In the genomic region with DNA sequence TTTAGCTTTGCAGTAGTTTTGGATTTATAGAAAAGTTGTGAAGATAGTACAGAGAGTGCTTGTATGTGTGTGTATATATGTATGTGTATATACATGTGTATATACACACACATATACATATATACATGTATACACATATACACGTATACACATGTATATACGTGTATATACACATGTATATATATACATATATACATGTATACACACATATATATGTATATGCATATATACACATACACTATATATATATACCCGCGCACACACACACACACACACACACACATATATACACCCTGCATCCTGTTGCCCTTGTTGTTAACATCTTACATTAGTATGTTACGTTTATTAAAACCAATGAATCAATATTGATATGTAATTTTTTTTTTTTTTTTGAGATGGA, we compare ENCODE assay signal across 28 cellular contexts. TPM values are rescaled to one million over a fixed set of nuclear protein-coding genes. Genes with fewer than 3 reads are reported as not detected.
DNase-seq lines count a peak whose midpoint lies in the region; ATAC-seq, FAIRE-seq and TF ChIP-seq lines count a peak whose summit lies in the region.
"Had no signal": no experiment of that assay in that cellular context is flagged by ENCODE, and none has a peak within 500 bp of the region (broad histone marks: within the 10 kb centered on the region; RNA-seq: fewer than 3 reads in every experiment).

No MANE protein-coding gene starts in this region.

- TF ChIP-seq POLR2A in HepG2 (IDR thresholded peaks at IDR 0.05; ENCODE audit: insufficient read depth in 1 of 2, low read depth in 2 of 2, low read length in 2 of 2) (no peak), right lobe of liver (IDR thresholded peaks at IDR 0.05) (no peak), K562 (conservative IDR thresholded peaks at IDR 0.05) (no peak)

- peaks cover 93% of the 10 kb centered on the region for H3K79me2 ChIP-seq in HepG2 (ENCODE audit: insufficient read depth, low read length)
- H3K79me2 ChIP-seq in K562 (ENCODE audit: control insufficient read depth, insufficient read depth, low read length): peaks cover 89% of the 10 kb centered on the region
- H3K79me2 ChIP-seq in hepatocyte: peaks cover 92% of the 10 kb centered on the region

- H3K9me1 ChIP-seq in K562 (ENCODE audit: control insufficient read depth, insufficient read depth, low read length): peaks cover 5% of the 10 kb centered on the region

- TF ChIP-seq CTCF in HepG2 (CRISPR knock-in tag; IDR thresholded peaks at IDR 0.05): no peak
- no peak for TF ChIP-seq CTCF in right lobe of liver (IDR thresholded peaks at IDR 0.05)
- TF ChIP-seq CTCF in K562 (IDR thresholded peaks at IDR 0.05 in 2 of 3, conservative IDR thresholded peaks at IDR 0.05 in 1 of 3; ENCODE audit: insufficient read depth in 2 of 3, low read depth in 1 of 3, low read length in 3 of 3): no peak
- TF ChIP-seq CTCF in hepatocyte (IDR thresholded peaks at IDR 0.05; ENCODE audit: poor library complexity): no peak
- TF ChIP-seq CTCF in HFFc6 (IDR thresholded peaks at IDR 0.05): no peak

- H3K27ac Mint-ChIP-seq in activated T-cell treated with anti-CD3 and anti-CD28 coated beads, Interleukin-2, amount 50 U/mL, for 72 hours: peak overlapping the region; percentile 87
- H3K27ac Mint-ChIP-seq in HFFc6: no peak overlapping the region
- H3K27ac Mint-ChIP-seq: B cell had no signal

- H3K4me2 ChIP-seq in HepG2 (ENCODE audit: low read depth, low read length) (peak overlapping the region; percentile 56; the same call in 1 of the 2 replicates), K562 (ENCODE audit: insufficient read depth, low read length) (no peak overlapping the region), hepatocyte (peak overlapping the region; percentile 9)

- no peak for DNase-seq in activated T-cell treated with anti-CD3 and anti-CD28 coated beads, Interleukin-2, amount 50 U/mL, for 72 hours
- no peak for DNase-seq in activated T-cell treated with anti-CD3 and anti-CD28 coated beads, Interleukin-2, amount 50 U/mL, for 4 hours
- DNase-seq in HepG2 (ENCODE audit: low spot score) (no peak), right lobe of liver (no peak), K562 (ENCODE audit: extremely low read depth in 1 of 4, low spot score in 3 of 4) (no peak), hepatocyte (ENCODE audit: low spot score) (no peak), HFFc6 (no peak), cerebellar cortex (ENCODE audit: low spot score) (no peak)
- DNase-seq: AML-193; CD4-positive, alpha-beta memory T cell; CD4-positive, CD25-positive, alpha-beta regulatory T cell; CD8-positive, alpha-beta memory T cell; COR-L47; DMS 273 treated with DMSO at 0.1 percent for 48 hours; DMS153; DMS53; DMS79; DND-41; EL; GDM1 had no signal

- no peak overlapping the region for H2AFZ ChIP-seq in HepG2 (ENCODE audit: low read length)
- H2AFZ ChIP-seq in K562 (ENCODE audit: low read depth, low read length): no peak overlapping the region
- no peak overlapping the region for H2AFZ ChIP-seq in hepatocyte

- in situ Hi-C loops in HepG2 (cut with HindIII; ENCODE audit: extremely low pct_ligation_motif_present, low pct_unique_long_range_greater_than_20kb) (no loop called here), K562 (cut with MboI) (no loop called here)

- peaks cover 57% of the 10 kb centered on the region for H3K4me1 Mint-ChIP-seq in activated T-cell treated with anti-CD3 and anti-CD28 coated beads, Interleukin-2, amount 50 U/mL, for 72 hours (ENCODE audit: low read depth)
- peaks cover 56% of the 10 kb centered on the region for H3K4me1 Mint-ChIP-seq in activated T-cell treated with anti-CD3 and anti-CD28 coated beads, Interleukin-2, amount 50 U/mL, for 4 hours (ENCODE audit: low read depth)
- H3K4me1 Mint-ChIP-seq in HFFc6 (ENCODE audit: low read depth): peaks cover 8% of the 10 kb centered on the region

- POLR2A ChIA-PET in HepG2 (lab: Yijun Ruan, JAX): interaction anchor here (0.7 to 0.9 kb wide), 2 partner anchors 11 to 125 kb away, joined by 4 read pairs; no protein-coding TSS in a partner anchor
- POLR2A ChIA-PET in K562 (lab: Yijun Ruan, JAX): interaction anchor here (0.7 to 1.1 kb wide), 3 partner anchors 16 to 24 kb away, joined by 3 to 5 read pairs (median 4); partner anchors contain the start of gene RPRD2

- TF ChIP-seq EP300 in HepG2 (IDR thresholded peaks at IDR 0.05; ENCODE audit: low read depth in 2 of 2, low read length in 2 of 2) (no peak), HepG2 (CRISPR knock-in tag; IDR thresholded peaks at IDR 0.05; ENCODE audit: borderline replicate concordance) (no peak), K562 (IDR thresholded peaks at IDR 0.05; ENCODE audit: low read length) (no peak)

- no peaks in the 10 kb centered on the region for H3K9me2 ChIP-seq in hepatocyte (replicated peaks; ENCODE audit: insufficient read depth)

- TF ChIP-seq RAD21 in HepG2 (CRISPR knock-in tag; IDR thresholded peaks at IDR 0.05) (no peak), K562 (CRISPR knock-in tag; conservative IDR thresholded peaks at IDR 0.05 in 1 of 2, IDR thresholded peaks at IDR 0.05 in 1 of 2) (no peak)

- intact Hi-C loops in HepG2 (cut with micrococcal nuclease; ENCODE audit: unreplicated experiment): no loop called here
- intact Hi-C loops in right lobe of liver (cut with DNase I): no loop called here
- intact Hi-C loops in K562 (cut with micrococcal nuclease): no loop called here

- H3K9ac ChIP-seq in HepG2 (ENCODE audit: insufficient read depth, low read depth, low read length) (no peak overlapping the region), K562 (ENCODE audit: insufficient read depth in 1 of 2, low read depth in 2 of 2, low read length in 2 of 2) (no peak overlapping the region)
- H3K9ac ChIP-seq: BLaER1 treated with 17β-estradiol and CSF1 and Interleukin-3, amounts not matched to agents 10 nM and 100 nM had no signal

- FAIRE-seq in HepG2 (lab: Jason Lieb, UNC) (no peak), K562 (lab: Jason Lieb, UNC) (no peak)
- FAIRE-seq: A549, GM12878, GM12892, GM18507 had no signal

- no peaks in the 10 kb centered on the region for H3K9me3 Mint-ChIP-seq in activated T-cell treated with anti-CD3 and anti-CD28 coated beads, Interleukin-2, amount 50 U/mL, for 72 hours
- H3K9me3 Mint-ChIP-seq in activated T-cell treated with anti-CD3 and anti-CD28 coated beads, Interleukin-2, amount 50 U/mL, for 4 hours: no peaks in the 10 kb centered on the region
- no peaks in the 10 kb centered on the region for H3K9me3 Mint-ChIP-seq in HFFc6
- H3K9me3 Mint-ChIP-seq: CD4-positive, alpha-beta memory T cell; CD4-positive, CD25-positive, alpha-beta regulatory T cell; CD8-positive, alpha-beta memory T cell had no signal

- peak overlapping the region in 1 of 3 experiments; percentile 33; a peak in 1 of 6 replicates for H3K4me3 ChIP-seq in HepG2 (replicated peaks in 1 of 3; ENCODE audit: insufficient read depth in 1 of 3, low read depth in 2 of 3, low read length in 3 of 3)
- H3K4me3 ChIP-seq in right lobe of liver: no peak overlapping the region
- no peak overlapping the region for H3K4me3 ChIP-seq in K562
- H3K4me3 ChIP-seq in hepatocyte: no peak overlapping the region
- H3K4me3 ChIP-seq: A549; BLaER1 treated with 17β-estradiol and CSF1 and Interleukin-3, amounts not matched to agents 10 nM and 100 nM; GM12878 had no signal

- no peaks in the 10 kb centered on the region for H3K27me3 ChIP-seq in HepG2 (ENCODE audit: control insufficient read depth in 1 of 2, insufficient read depth in 2 of 2, low read length in 2 of 2)
- no peaks in the 10 kb centered on the region for H3K27me3 ChIP-seq in right lobe of liver
- no peaks in the 10 kb centered on the region for H3K27me3 ChIP-seq in K562 (ENCODE audit: control insufficient read depth in 2 of 2, insufficient read depth in 2 of 2, low read length in 2 of 2)
- H3K27me3 ChIP-seq in hepatocyte: no peaks in the 10 kb centered on the region
- H3K27me3 ChIP-seq: BLaER1 treated with 17β-estradiol and CSF1 and Interleukin-3, amounts not matched to agents 10 nM and 100 nM had no signal

- peaks cover 0 to 2% of the 10 kb centered on the region in 2 donors for H3K36me3 Mint-ChIP-seq in activated T-cell treated with anti-CD3 and anti-CD28 coated beads, Interleukin-2, amount 50 U/mL, for 72 hours (ENCODE audit: insufficient read depth in 2 of 2)
- peaks cover 9% of the 10 kb centered on the region for H3K36me3 Mint-ChIP-seq in activated T-cell treated with anti-CD3 and anti-CD28 coated beads, Interleukin-2, amount 50 U/mL, for 4 hours (ENCODE audit: insufficient read depth)
- H3K36me3 Mint-ChIP-seq in HFFc6 (ENCODE audit: low read depth): peaks cover 5% of the 10 kb centered on the region

- CTCF ChIA-PET in HepG2 (lab: Yijun Ruan, JAX; ENCODE audit: low intra/inter-chr PET ratio, low total read pairs): no interaction called here
- CTCF ChIA-PET in K562 (lab: Yijun Ruan, JAX; ENCODE audit: low intra/inter-chr PET ratio): interaction anchor here (0.6 kb wide), 1 partner anchor 132 kb away, joined by 4 read pairs; no protein-coding TSS in a partner anchor

- no peaks in the 10 kb centered on the region for H3K27me3 Mint-ChIP-seq in activated T-cell treated with anti-CD3 and anti-CD28 coated beads, Interleukin-2, amount 50 U/mL, for 72 hours (ENCODE audit: low read depth)
- no peaks in the 10 kb centered on the region for H3K27me3 Mint-ChIP-seq in activated T-cell treated with anti-CD3 and anti-CD28 coated beads, Interleukin-2, amount 50 U/mL, for 4 hours (ENCODE audit: low read depth)
- H3K27me3 Mint-ChIP-seq in HFFc6 (ENCODE audit: insufficient read depth): no peaks in the 10 kb centered on the region; the same call in 1 of the 2 replicates
- H3K27me3 Mint-ChIP-seq: B cell; CD4-positive, alpha-beta memory T cell; CD4-positive, CD25-positive, alpha-beta regulatory T cell; CD8-positive, alpha-beta memory T cell had no signal

- WGBS in HepG2 (ENCODE audit: low lambda C conversion rate): 90% methylated on average over 5 of the region's 5 CpGs
- WGBS in right lobe of liver (ENCODE audit: insufficient coverage, low coverage, low lambda C conversion rate, missing lambda C conversion rate): 74% methylated on average over 5 of the region's 5 CpGs
- 92% methylated on average over 5 of the region's 5 CpGs for WGBS in K562 (ENCODE audit: insufficient coverage, low coverage, missing lambda C conversion rate)
- WGBS in hepatocyte (ENCODE audit: low lambda C conversion rate, missing lambda C conversion rate): 100% methylated on average over 5 of the region's 5 CpGs

- H3K27ac ChIP-seq in HepG2 (ENCODE audit: extremely low read length, insufficient read depth, low read length): peak overlapping the region; percentile 71
- peak overlapping the region in 1 of 3 donors; percentile 22 for H3K27ac ChIP-seq in right lobe of liver
- no peak overlapping the region for H3K27ac ChIP-seq in K562 (ENCODE audit: extremely low read depth, low read depth, low read length)
- peak overlapping the region; percentile 75 for H3K27ac ChIP-seq in hepatocyte
- H3K27ac ChIP-seq: 22Rv1; A549; BLaER1 treated with 17β-estradiol and CSF1 and Interleukin-3, amounts not matched to agents 10 nM and 100 nM; C4-2B had no signal

- 0 out of 2 replicates have a peak, but pooled peaks cover 5% of the 10 kb centered on the region for H4K20me1 ChIP-seq in HepG2 (ENCODE audit: insufficient read depth, low read length)
- 0 out of 2 replicates have a peak, but pooled peaks cover 9% of the 10 kb centered on the region for H4K20me1 ChIP-seq in K562 (replicated peaks; ENCODE audit: control insufficient read depth, insufficient read depth, low read length)
- H4K20me1 ChIP-seq in hepatocyte (ENCODE audit: insufficient read depth, poor library complexity, severe bottlenecking): peaks cover 25% of the 10 kb centered on the region

- BruUV-seq in HepG2 (replicated peaks; lab: Mats Ljungman, UMichigan): no TSS peak
- BruUV-seq in K562 (replicated peaks; lab: Mats Ljungman, UMichigan): no TSS peak

- H3K4me3 Mint-ChIP-seq in activated T-cell treated with anti-CD3 and anti-CD28 coated beads, Interleukin-2, amount 50 U/mL, for 72 hours: no peak overlapping the region
- no peak overlapping the region for H3K4me3 Mint-ChIP-seq in activated T-cell treated with anti-CD3 and anti-CD28 coated beads, Interleukin-2, amount 50 U/mL, for 4 hours
- H3K4me3 Mint-ChIP-seq in HFFc6: no peak overlapping the region
- H3K4me3 Mint-ChIP-seq: B cell had no signal

- H3K36me3 ChIP-seq in HepG2 (replicated peaks in 1 of 2; ENCODE audit: control insufficient read depth in 1 of 2, insufficient read depth in 2 of 2, low read length in 2 of 2): peaks cover 0 to 2% of the 10 kb centered on the region in 2 experiments; a peak in 2 of 5 replicates
- no peaks in the 10 kb centered on the region for H3K36me3 ChIP-seq in right lobe of liver
- no peaks in the 10 kb centered on the region for H3K36me3 ChIP-seq in K562 (ENCODE audit: control insufficient read depth, insufficient read depth, low read length)
- H3K36me3 ChIP-seq in hepatocyte (replicated peaks; ENCODE audit: insufficient read depth, low read depth): no peaks in the 10 kb centered on the region

- no peak for ATAC-seq in activated T-cell treated with anti-CD3 and anti-CD28 coated beads, Interleukin-2, amount 50 U/mL, for 72 hours (replicated peaks in 1 of 2)
- no peak for ATAC-seq in activated T-cell treated with anti-CD3 and anti-CD28 coated beads, Interleukin-2, amount 50 U/mL, for 4 hours
- ATAC-seq in HepG2 (no peak), right lobe of liver (no peak), K562 (no peak)
- ATAC-seq: GM12878 had no signal

- peaks cover 65% of the 10 kb centered on the region for H3K4me1 ChIP-seq in HepG2 (ENCODE audit: insufficient read depth, low read length)
- peaks cover 0 to 42% (median 6%) of the 10 kb centered on the region in 4 donors for H3K4me1 ChIP-seq in right lobe of liver
- H3K4me1 ChIP-seq in K562 (replicated peaks in 1 of 2; ENCODE audit: control insufficient read depth in 2 of 2, insufficient read depth in 2 of 2, low read length in 2 of 2): peaks cover 3 to 9% of the 10 kb centered on the region in 2 experiments
- peaks cover 19% of the 10 kb centered on the region for H3K4me1 ChIP-seq in hepatocyte (ENCODE audit: insufficient read depth)

- H3K9me3 ChIP-seq in HepG2 (ENCODE audit: low read length) (no peaks in the 10 kb centered on the region), right lobe of liver (no peaks in the 10 kb centered on the region), K562 (replicated peaks; ENCODE audit: control insufficient read depth, insufficient read depth, low read depth, low read length) (no peaks in the 10 kb centered on the region), hepatocyte (ENCODE audit: low read depth) (no peaks in the 10 kb centered on the region)
- H3K9me3 ChIP-seq: A549; BLaER1 treated with 17β-estradiol and CSF1 and Interleukin-3, amounts not matched to agents 10 nM and 100 nM had no signal

RNA-seq across cellular contexts. Expression of gene RPRD2, which starts 24.3 kb away (rescaled TPM):
- 10 to 100 TPM; 31.9 to 32.7 TPM for total RNA-seq in activated T-cell treated with anti-CD3 and anti-CD28 coated beads, Interleukin-2, amount 50 U/mL, for 72 hours
- total RNA-seq in activated T-cell treated with anti-CD3 and anti-CD28 coated beads, Interleukin-2, amount 50 U/mL, for 4 hours: 10 to 100 TPM; 18.6 to 19.8 (median 19.2) TPM
- 8.0 and 12.2 TPM in 2 replicates for total RNA-seq in HepG2 (2016; rRNA removed; fragmentation: Illumina TruSeq; extraction: Trizol)
- 4.7 and 5.9 TPM in 2 replicates for total RNA-seq in HepG2 (2016; cell fraction: cytosol; rRNA removed; fragmentation: Illumina TruSeq; extraction: Trizol; ENCODE audit: low read depth)
- 7.4 and 10.7 TPM in 2 replicates for total RNA-seq in HepG2 (2016; cell fraction: insoluble cytoplasmic fraction; rRNA removed; fragmentation: Illumina TruSeq; extraction: Trizol)
- total RNA-seq in HepG2 (2016; cell fraction: membrane; rRNA removed; fragmentation: Illumina TruSeq; extraction: Trizol): 5.9 and 6.6 TPM in 2 replicates
- 14.7 and 15.3 TPM in 2 replicates for total RNA-seq in HepG2 (2016; cell fraction: nucleus; rRNA removed; fragmentation: Illumina TruSeq; extraction: Trizol)
- polyA plus RNA-seq in HepG2 (2011; rRNA removed): 8.8 and 8.9 TPM in 2 replicates
- 4.3 and 5.0 TPM in 2 replicates for polyA plus RNA-seq in HepG2 (2011; cell fraction: cytosol; rRNA removed)
- polyA plus RNA-seq in HepG2 (2011; cell fraction: nucleus; rRNA removed): 8.2 and 8.6 TPM in 2 replicates
- polyA plus RNA-seq in HepG2 (2012): 8.0 and 10.3 TPM in 2 replicates
- 0.62 and 0.84 TPM in 2 replicates for polyA plus RNA-seq in HepG2 (2016; cell fraction: cytosol; fragmentation: Illumina TruSeq; extraction: Trizol; ENCODE audit: low read depth)
- 12.1 and 15.1 TPM in 2 replicates for polyA plus RNA-seq in HepG2 (2016; cell fraction: insoluble cytoplasmic fraction; fragmentation: Illumina TruSeq; extraction: Trizol; ENCODE audit: low read depth)
- polyA plus RNA-seq in HepG2 (2016; cell fraction: membrane; fragmentation: Illumina TruSeq; extraction: Trizol; ENCODE audit: low read depth): 2.4 and 3.2 TPM in 2 replicates
- polyA plus RNA-seq in HepG2 (2016; cell fraction: nucleus; fragmentation: Illumina TruSeq; extraction: Trizol; ENCODE audit: insufficient read depth, low read depth): 11.6 and 13.0 TPM in 2 replicates
- polyA minus RNA-seq in HepG2 (2011; rRNA and poly(A)+ RNA removed; ENCODE audit: low replicate concordance): 10.8 and 24.5 TPM in 2 replicates
- polyA minus RNA-seq in HepG2 (2011; cell fraction: cytosol; rRNA and poly(A)+ RNA removed): 8.4 and 10.9 TPM in 2 replicates
- polyA minus RNA-seq in HepG2 (2011; cell fraction: nucleus; rRNA and poly(A)+ RNA removed): 25.5 and 29.1 TPM in 2 replicates
- total RNA-seq in right lobe of liver: 10 to 100 TPM in 4 of 6 experiments, 1 to 10 TPM in 2; 8.9 to 17.5 (median 11.0) TPM
- 21.2 and 49.5 TPM in 2 replicates for total RNA-seq in K562 (2011; cell fraction: chromatin; rRNA removed; ENCODE audit: low replicate concordance)
- total RNA-seq in K562 (2011; cell fraction: nucleolus; rRNA removed): 12.0 and 13.0 TPM in 2 replicates
- total RNA-seq in K562 (2011; cell fraction: nucleoplasm; rRNA removed): 21.8 and 22.7 TPM in 2 replicates
- 4.4 and 5.2 TPM in 2 replicates for total RNA-seq in K562 (2014; rRNA removed)
- 7.7 and 8.9 TPM in 2 replicates for total RNA-seq in K562 (2014; rRNA removed; fragmentation: Illumina TruSeq; extraction: Trizol)
- total RNA-seq in K562 (2015; rRNA removed; fragmentation: Illumina TruSeq; extraction: Trizol): 8.6 and 8.7 TPM in 2 replicates
- total RNA-seq in K562 (2021): 19.8 and 21.6 TPM in 2 replicates
- 6.1 and 11.4 TPM in 2 replicates for polyA plus RNA-seq in K562 (2011; rRNA removed)
- 5.5 and 7.2 TPM in 2 replicates for polyA plus RNA-seq in K562 (2011; cell fraction: cytosol; rRNA removed)
- 11.6 and 12.5 TPM in 2 replicates for polyA plus RNA-seq in K562 (2011; cell fraction: nucleus; rRNA removed)
- 11.7 and 12.8 TPM in 2 replicates for polyA plus RNA-seq in K562 (2012)
- polyA plus RNA-seq in K562 (2014; fragmentation: Illumina TruSeq; extraction: Trizol): 18.3 and 21.3 TPM in 2 replicates
- 1 to 10 TPM; 1.5 to 4.4 TPM for polyA plus RNA-seq in K562 (2014; fragmentation: Nextera tagmentation; extraction: Ambion mirVana)
- polyA plus RNA-seq in K562 (2014; rRNA removed): 6.7 and 7.9 TPM in 2 replicates
- 9.5 and 14.1 TPM in 2 replicates for polyA minus RNA-seq in K562 (2011; rRNA and poly(A)+ RNA removed)
- 10.0 and 10.3 TPM in 2 replicates for polyA minus RNA-seq in K562 (2011; cell fraction: cytosol; rRNA and poly(A)+ RNA removed)
- polyA minus RNA-seq in K562 (2011; cell fraction: nucleus; rRNA and poly(A)+ RNA removed): 9.8 and 18.9 TPM in 2 replicates
- total RNA-seq in hepatocyte: 14.0 and 16.5 TPM in 2 replicates
- 15.7 and 18.8 TPM in 2 replicates for polyA plus RNA-seq in hepatocyte
- 10 to 100 TPM; 24.0 to 27.9 (median 25.7) TPM for total RNA-seq in HFFc6 (2021; fragmentation: NEBNext Ultra II Directional; extraction: Animal tissue kit (Norgen Biotek cat#: 25700))
